ENCODE assay signal across 1 cellular context in the genomic region with DNA sequence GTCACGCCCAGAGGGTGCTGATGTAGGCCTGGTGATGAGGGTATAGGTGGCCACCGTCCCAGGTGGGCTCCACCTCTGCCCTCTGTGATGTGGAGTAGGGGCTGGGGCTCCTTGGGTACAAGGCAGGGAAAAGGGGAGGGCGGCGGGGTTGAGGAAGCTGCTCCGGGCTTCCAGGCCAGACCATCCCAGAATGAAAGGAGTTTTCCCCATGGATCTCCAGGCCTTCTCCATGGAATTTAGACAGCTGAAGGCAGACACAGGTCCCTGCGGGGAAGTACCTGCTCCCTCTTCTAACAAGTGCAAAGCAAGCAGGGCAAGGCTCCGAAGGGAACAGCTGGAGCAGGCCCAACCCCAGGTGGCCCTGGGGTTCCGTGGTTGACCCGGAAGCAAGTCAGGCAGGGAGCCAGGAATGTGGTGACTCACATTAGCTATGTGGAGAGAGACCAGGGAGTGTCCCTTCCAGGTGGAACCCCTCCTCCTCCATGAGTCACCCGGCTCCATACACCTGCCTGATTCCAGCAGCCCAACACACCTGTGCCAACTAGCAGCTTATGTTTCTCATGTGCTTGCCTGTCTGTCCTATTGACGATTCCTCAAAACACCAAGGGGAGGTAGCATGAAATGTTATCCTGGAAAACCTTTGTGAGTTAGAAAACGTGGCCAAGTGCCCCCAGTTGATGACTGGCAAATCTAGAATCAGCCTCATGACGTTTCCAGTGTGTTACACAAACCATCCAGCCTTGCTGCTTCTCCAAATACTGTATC.
TF ChIP-seq lines count a peak whose summit lies in the region.

No MANE protein-coding gene starts in this region.

TF ChIP-seq in WTC11, 78 proteins besides CTCF, POLR2A, EP300 and RAD21 (continued from another document):
- TF ChIP-seq TEAD4 (CRISPR knock-in tag; IDR thresholded peaks at IDR 0.05) (peak; percentile 85), TP53 (CRISPR knock-in tag; IDR thresholded peaks at IDR 0.05) (no peak), ZNF317 (CRISPR knock-in tag; IDR thresholded peaks at IDR 0.05; ENCODE audit: borderline replicate concordance, low read depth) (no peak), SMAD4 (CRISPR knock-in tag; IDR thresholded peaks at IDR 0.05) (no peak)
- TF ChIP-seq, protein P1, sequence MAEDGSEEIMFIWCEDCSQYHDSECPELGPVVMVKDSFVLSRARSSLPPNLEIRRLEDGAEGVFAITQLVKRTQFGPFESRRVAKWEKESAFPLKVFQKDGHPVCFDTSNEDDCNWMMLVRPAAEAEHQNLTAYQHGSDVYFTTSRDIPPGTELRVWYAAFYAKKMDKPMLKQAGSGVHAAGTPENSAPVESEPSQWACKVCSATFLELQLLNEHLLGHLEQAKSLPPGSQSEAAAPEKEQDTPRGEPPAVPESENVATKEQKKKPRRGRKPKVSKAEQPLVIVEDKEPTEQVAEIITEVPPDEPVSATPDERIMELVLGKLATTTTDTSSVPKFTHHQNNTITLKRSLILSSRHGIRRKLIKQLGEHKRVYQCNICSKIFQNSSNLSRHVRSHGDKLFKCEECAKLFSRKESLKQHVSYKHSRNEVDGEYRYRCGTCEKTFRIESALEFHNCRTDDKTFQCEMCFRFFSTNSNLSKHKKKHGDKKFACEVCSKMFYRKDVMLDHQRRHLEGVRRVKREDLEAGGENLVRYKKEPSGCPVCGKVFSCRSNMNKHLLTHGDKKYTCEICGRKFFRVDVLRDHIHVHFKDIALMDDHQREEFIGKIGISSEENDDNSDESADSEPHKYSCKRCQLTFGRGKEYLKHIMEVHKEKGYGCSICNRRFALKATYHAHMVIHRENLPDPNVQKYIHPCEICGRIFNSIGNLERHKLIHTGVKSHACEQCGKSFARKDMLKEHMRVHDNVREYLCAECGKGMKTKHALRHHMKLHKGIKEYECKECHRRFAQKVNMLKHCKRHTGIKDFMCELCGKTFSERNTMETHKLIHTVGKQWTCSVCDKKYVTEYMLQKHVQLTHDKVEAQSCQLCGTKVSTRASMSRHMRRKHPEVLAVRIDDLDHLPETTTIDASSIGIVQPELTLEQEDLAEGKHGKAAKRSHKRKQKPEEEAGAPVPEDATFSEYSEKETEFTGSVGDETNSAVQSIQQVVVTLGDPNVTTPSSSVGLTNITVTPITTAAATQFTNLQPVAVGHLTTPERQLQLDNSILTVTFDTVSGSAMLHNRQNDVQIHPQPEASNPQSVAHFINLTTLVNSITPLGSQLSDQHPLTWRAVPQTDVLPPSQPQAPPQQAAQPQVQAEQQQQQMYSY (CRISPR knock-in tag; IDR thresholded peaks at IDR 0.05): no peak
- TF ChIP-seq, protein P2, sequence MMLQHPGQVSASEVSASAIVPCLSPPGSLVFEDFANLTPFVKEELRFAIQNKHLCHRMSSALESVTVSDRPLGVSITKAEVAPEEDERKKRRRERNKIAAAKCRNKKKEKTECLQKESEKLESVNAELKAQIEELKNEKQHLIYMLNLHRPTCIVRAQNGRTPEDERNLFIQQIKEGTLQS (CRISPR knock-in tag; conservative IDR thresholded peaks at IDR 0.05): peak; percentile 78; the same call in 1 of the 2 replicates
- TF ChIP-seq, protein P3, sequence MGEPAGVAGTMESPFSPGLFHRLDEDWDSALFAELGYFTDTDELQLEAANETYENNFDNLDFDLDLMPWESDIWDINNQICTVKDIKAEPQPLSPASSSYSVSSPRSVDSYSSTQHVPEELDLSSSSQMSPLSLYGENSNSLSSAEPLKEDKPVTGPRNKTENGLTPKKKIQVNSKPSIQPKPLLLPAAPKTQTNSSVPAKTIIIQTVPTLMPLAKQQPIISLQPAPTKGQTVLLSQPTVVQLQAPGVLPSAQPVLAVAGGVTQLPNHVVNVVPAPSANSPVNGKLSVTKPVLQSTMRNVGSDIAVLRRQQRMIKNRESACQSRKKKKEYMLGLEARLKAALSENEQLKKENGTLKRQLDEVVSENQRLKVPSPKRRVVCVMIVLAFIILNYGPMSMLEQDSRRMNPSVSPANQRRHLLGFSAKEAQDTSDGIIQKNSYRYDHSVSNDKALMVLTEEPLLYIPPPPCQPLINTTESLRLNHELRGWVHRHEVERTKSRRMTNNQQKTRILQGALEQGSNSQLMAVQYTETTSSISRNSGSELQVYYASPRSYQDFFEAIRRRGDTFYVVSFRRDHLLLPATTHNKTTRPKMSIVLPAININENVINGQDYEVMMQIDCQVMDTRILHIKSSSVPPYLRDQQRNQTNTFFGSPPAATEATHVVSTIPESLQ (CRISPR knock-in tag; IDR thresholded peaks at IDR 0.05): no peak
